8 cellular contexts compared by ENCODE assay signal in genomic region chr17:2711608-2712299, GRCh38. TPM values are rescaled to one million over a fixed set of nuclear protein-coding genes. Genes with fewer than 3 reads are reported as not detected.
DNase-seq lines count a peak whose midpoint lies in the region; TF ChIP-seq lines count a peak whose summit lies in the region.

TSS of gene CLUH (minus strand) at chr17:2711764. CDS start at chr17:2711661, 103 bp downstream.

- peak within 1 kb of the TSS; percentile 91 for H3K23ac ChIP-seq in neuronal stem cell (ENCODE audit: low read depth, low read length, poor library complexity)

- peak within 1 kb of the TSS; percentile 95 for H3K4me2 ChIP-seq in MM.1S (ENCODE audit: low read depth, low read length)
- H3K4me2 ChIP-seq in neuronal stem cell (ENCODE audit: insufficient read depth, low read length, poor library complexity, severe bottlenecking): peak within 1 kb of the TSS; percentile 95

- H2BK12ac ChIP-seq in neuronal stem cell (ENCODE audit: low read length): peak within 1 kb of the TSS; percentile 69

- peak within 1 kb of the TSS; percentile 77 for H2AK5ac ChIP-seq in neuronal stem cell (ENCODE audit: low read depth, low read length)

- H3K9me2 ChIP-seq in MM.1S (replicated peaks; ENCODE audit: insufficient read depth, low read length): no peaks in the 10 kb centered on the region

- peak within 1 kb of the TSS; percentile 98 for H4K8ac ChIP-seq in neuronal stem cell (ENCODE audit: low read depth, low read length)

- H3K4me1 ChIP-seq in HAP-1 (peaks cover 20% of the 10 kb centered on the region), MM.1S (ENCODE audit: low read length) (peaks cover 17% of the 10 kb centered on the region; the same call in 1 of the 2 replicates), SJSA1 (replicated peaks) (peaks cover 20% of the 10 kb centered on the region), neuronal stem cell (ENCODE audit: control insufficient read depth in 2 of 2, insufficient read depth in 1 of 2, low read depth in 1 of 2, low read length in 2 of 2) (peaks cover 10 to 16% of the 10 kb centered on the region in 2 donors), subcutaneous abdominal adipose tissue (ENCODE audit: control insufficient read depth in 5 of 5, insufficient read depth in 5 of 5, low read length in 5 of 5) (peaks cover 14 to 55% (median 54%) of the 10 kb centered on the region in 5 donors)

- H3K9ac ChIP-seq in MM.1S (ENCODE audit: low read length) (peak within 1 kb of the TSS; percentile 75), neuronal stem cell (ENCODE audit: low read depth, low read length, poor library complexity) (peak within 1 kb of the TSS; percentile 88), subcutaneous abdominal adipose tissue (ENCODE audit: low read length in 5 of 5) (peak within 1 kb of the TSS; percentile 66 to 89 (median 82))

- in situ Hi-C loops in HAP-1 (cut with MboI; ENCODE audit: low sequenced_read_pairs): no loop called here

- no peaks in the 10 kb centered on the region for H3K9me3 ChIP-seq in HAP-1
- no peaks in the 10 kb centered on the region for H3K9me3 ChIP-seq in MM.1S (replicated peaks; ENCODE audit: insufficient read depth, low read length)
- no peaks in the 10 kb centered on the region for H3K9me3 ChIP-seq in SJSA1 (replicated peaks)
- no peaks in the 10 kb centered on the region for H3K9me3 ChIP-seq in neuronal stem cell (replicated peaks in 1 of 2; ENCODE audit: control insufficient read depth in 2 of 2, insufficient read depth in 1 of 2, low read depth in 1 of 2, low read length in 2 of 2)
- H3K9me3 ChIP-seq in subcutaneous abdominal adipose tissue (ENCODE audit: control insufficient read depth in 5 of 5, low read length in 5 of 5): no peaks in the 10 kb centered on the region

- DNase-seq in GDM1 (lab: John Stamatoyannopoulos, UW) (peak; percentile 94), HAP-1 (ENCODE audit: low spot score in 2 of 2) (peak; percentile 87 to 94), MM.1S (peak; percentile 97), SJSA1 (ENCODE audit: low read depth in 1 of 2, low spot score in 2 of 2) (peak; percentile 92), foreskin melanocyte (peak; percentile 96), neuronal stem cell (ENCODE audit: low spot score) (peak; percentile 70)
- DNase-seq in activated naive CD4-positive, alpha-beta T cell (lab: John Stamatoyannopoulos, UW): peak; percentile 91 to 95 (median 94)

- WGBS in neuronal stem cell (ENCODE audit: extremely low coverage in 2 of 2, insufficient read length in 2 of 2, insufficient replicate concordance in 1 of 2), 2 donors: no CpG with 5 or more reads among the region's 76 CpGs

- no peak within 1 kb of the TSS for H3K4ac ChIP-seq in neuronal stem cell (ENCODE audit: low read length)

- H2AFZ ChIP-seq in MM.1S (ENCODE audit: low read length): peak within 1 kb of the TSS; percentile 96
- H2AFZ ChIP-seq in neuronal stem cell (ENCODE audit: low read length): peak within 1 kb of the TSS; percentile 100

- peak within 1 kb of the TSS; percentile 23; the same call in 1 of the 2 replicates for H3K27ac ChIP-seq in MM.1S (ENCODE audit: low read length)
- no peak within 1 kb of the TSS for H3K27ac ChIP-seq in SJSA1
- no peak within 1 kb of the TSS for H3K27ac ChIP-seq in neuronal stem cell (replicated peaks; ENCODE audit: low read length)
- peak within 1 kb of the TSS; percentile 95 for H3K27ac ChIP-seq in subcutaneous abdominal adipose tissue (ENCODE audit: low read depth, low read length)

- peak within 1 kb of the TSS; percentile 56 for H3K14ac ChIP-seq in neuronal stem cell (ENCODE audit: low read length)

- H3K79me2 ChIP-seq in MM.1S (ENCODE audit: low read length): peaks cover 54% of the 10 kb centered on the region

- peak within 1 kb of the TSS; percentile 93 for H3K18ac ChIP-seq in neuronal stem cell (ENCODE audit: low read length)

- H2BK120ac ChIP-seq in neuronal stem cell (ENCODE audit: low read depth, low read length): no peak within 1 kb of the TSS

- peaks cover 23% of the 10 kb centered on the region for H3K79me1 ChIP-seq in neuronal stem cell (ENCODE audit: low read depth, low read length)

- no peaks in the 10 kb centered on the region for H3F3A ChIP-seq in MM.1S (ENCODE audit: insufficient read depth, low read length)

- TF ChIP-seq CTCF in MM.1S (IDR thresholded peaks at IDR 0.05; ENCODE audit: low read length): no peak

- peak within 1 kb of the TSS; percentile 52 for H3K4me3 ChIP-seq in HAP-1
- peak within 1 kb of the TSS; percentile 98 for H3K4me3 ChIP-seq in MM.1S (ENCODE audit: low read length)
- peak within 1 kb of the TSS; percentile 69 for H3K4me3 ChIP-seq in SJSA1
- H3K4me3 ChIP-seq in neuronal stem cell (ENCODE audit: low read length in 2 of 2): peak within 1 kb of the TSS; percentile 73 to 88
- peak within 1 kb of the TSS; percentile 70 to 90 (median 86) for H3K4me3 ChIP-seq in subcutaneous abdominal adipose tissue (ENCODE audit: low read depth in 1 of 5, low read length in 5 of 5)

- no peak within 1 kb of the TSS for H4K91ac ChIP-seq in neuronal stem cell (ENCODE audit: low read depth, low read length, poor library complexity)

- H3K27me3 ChIP-seq in HAP-1 (ENCODE audit: low read depth): no peaks in the 10 kb centered on the region
- no peaks in the 10 kb centered on the region for H3K27me3 ChIP-seq in MM.1S (replicated peaks; ENCODE audit: insufficient read depth, low read length)
- H3K27me3 ChIP-seq in SJSA1 (replicated peaks): no peaks in the 10 kb centered on the region
- H3K27me3 ChIP-seq in neuronal stem cell (ENCODE audit: control insufficient read depth in 3 of 3, insufficient read depth in 3 of 3, low read depth in 1 of 3, low read length in 3 of 3): no peaks in the 10 kb centered on the region
- H3K27me3 ChIP-seq in subcutaneous abdominal adipose tissue (ENCODE audit: control insufficient read depth in 5 of 5, insufficient read depth in 4 of 5, low read length in 5 of 5): no peaks in the 10 kb centered on the region

- H4K20me1 ChIP-seq in MM.1S (ENCODE audit: insufficient read depth, low read length): peaks cover 40% of the 10 kb centered on the region

- peaks cover 12% of the 10 kb centered on the region for H3K36me3 ChIP-seq in HAP-1 (replicated peaks)
- no peaks in the 10 kb centered on the region for H3K36me3 ChIP-seq in MM.1S (replicated peaks; ENCODE audit: insufficient read depth, low read length)
- 0 out of 2 replicates have a peak, but pooled peaks cover 6% of the 10 kb centered on the region for H3K36me3 ChIP-seq in SJSA1
- no peaks in the 10 kb centered on the region for H3K36me3 ChIP-seq in neuronal stem cell (replicated peaks in 1 of 2; ENCODE audit: control insufficient read depth in 2 of 2, insufficient read depth in 2 of 2, low read length in 2 of 2)
- no peaks in the 10 kb centered on the region for H3K36me3 ChIP-seq in subcutaneous abdominal adipose tissue (ENCODE audit: control insufficient read depth in 5 of 5, insufficient read depth in 5 of 5, low read length in 5 of 5)

- peak within 1 kb of the TSS; percentile 73 for H2BK15ac ChIP-seq in neuronal stem cell (ENCODE audit: low read length)

- peak within 1 kb of the TSS; percentile 25 for H2BK5ac ChIP-seq in neuronal stem cell (ENCODE audit: low read length)

RNA-seq across cellular contexts. Expression of gene CLUH, which starts in this region (rescaled TPM):
- total RNA-seq in SJSA1 (2014; rRNA removed; shearing (Covaris generic)): 18.9 and 27.3 TPM in 2 replicates
- 15.4 TPM for polyA plus RNA-seq in neuronal stem cell (2013, experiment 1 of 2)
- polyA plus RNA-seq in neuronal stem cell (2013, experiment 2 of 2): 13.9 TPM

Comparison
In these comparisons a context has a peak if more than half of its experiments do, and no peak if none do; other contexts are left out.
1. H3K27ac ChIP-seq: peak in MM.1S (single experiment) and subcutaneous abdominal adipose tissue (single experiment); none in SJSA1 (single experiment) and neuronal stem cell (single experiment).
2. Peak in every context shown above with its lines, with median percentiles within 50 percentile points of each other: DNase-seq, H3K4me3 ChIP-seq and H3K9ac ChIP-seq.